In genomic region chr16:22195695-22196558, GRCh38 we compare ENCODE assay signal across 8 cellular contexts. TPM values are rescaled to one million over a fixed set of nuclear protein-coding genes. Genes with fewer than 3 reads are reported as not detected.
DNase-seq lines count a peak whose midpoint lies in the region; ATAC-seq and TF ChIP-seq lines count a peak whose summit lies in the region.

No MANE protein-coding gene starts in this region.

- no peaks in the 10 kb centered on the region for H3K79me2 ChIP-seq in H9 (ENCODE audit: insufficient read depth, low read length)

- no peak overlapping the region for H3K23ac ChIP-seq in H9 (ENCODE audit: insufficient read length, low read depth, low read length)

- H3K27me3 Mint-ChIP-seq in H9 (ENCODE audit: low read depth) (peaks cover 2% of the 10 kb centered on the region; the same call in 1 of the 2 replicates), type B pancreatic cell (peaks cover 12% of the 10 kb centered on the region)

- no peak overlapping the region for H4K8ac ChIP-seq in H9 (replicated peaks; ENCODE audit: insufficient read length, low read depth, low read length)

- no peaks in the 10 kb centered on the region for H3K27me3 ChIP-seq in H9 (ENCODE audit: insufficient read depth, low read length)

- H3K9me3 Mint-ChIP-seq in H9, result peaks cover 3 to 4% of the 10 kb centered on the region in 2 experiments; a peak in 3 of 5 replicates
- H3K9me3 Mint-ChIP-seq in type B pancreatic cell, result no peaks in the 10 kb centered on the region

- peak; percentile 43 to 46 for ATAC-seq in left cardiac atrium

- peaks cover 0 to 2% (median 0%) of the 10 kb centered on the region in 3 experiments; a peak in 1 of 7 replicates for H3K36me3 Mint-ChIP-seq in H9 (ENCODE audit: insufficient read depth in 1 of 3, low read depth in 3 of 3)
- H3K36me3 Mint-ChIP-seq in type B pancreatic cell, result peaks cover 3% of the 10 kb centered on the region

- H3K14ac ChIP-seq in H9 (ENCODE audit: insufficient read depth, low read length), result no peak overlapping the region

- peak overlapping the region in 1 of 3 experiments; percentile 68; a peak in 2 of 7 replicates for H3K27ac Mint-ChIP-seq in H9
- H3K27ac Mint-ChIP-seq in type B pancreatic cell, result peak overlapping the region; percentile 99

- H3K9me3 ChIP-seq in H9 (ENCODE audit: control insufficient read depth, low read depth, low read length), result no peaks in the 10 kb centered on the region

- H3K23me2 ChIP-seq in H9 (ENCODE audit: insufficient read length, low read depth, low read length, poor library complexity, severe bottlenecking), result peaks cover 3% of the 10 kb centered on the region

- H2BK20ac ChIP-seq in H9 (ENCODE audit: low read depth, low read length, poor library complexity, severe bottlenecking), result no peak overlapping the region

- intact Hi-C loops in left cardiac atrium (cut with DNase I) (loop anchor here (1.0 to 5.0 kb wide), 2 partner anchors 101 kb away; partner anchors contain the start of gene POLR3E (in 2 of the 2)), posterior cingulate gyrus (cut with DNase I) (loop anchor here (1.0 kb wide), 1 partner anchor 101 kb away; the partner anchor contains the start of gene POLR3E)

- H3K4ac ChIP-seq in H9 (ENCODE audit: low read depth, low read length), result no peak overlapping the region

- no peaks in the 10 kb centered on the region for H4K20me1 ChIP-seq in H9 (ENCODE audit: control insufficient read depth, insufficient read depth, insufficient read length)

- H4K5ac ChIP-seq in H9 (ENCODE audit: insufficient read length, low read depth, low read length), result no peak overlapping the region

- no peak overlapping the region for H2BK5ac ChIP-seq in H9 (ENCODE audit: insufficient read length, low read length)

- H3K4me2 ChIP-seq in H9 (ENCODE audit: insufficient read depth, insufficient read length, low read length), result peak overlapping the region; percentile 53

- H3K4me3 Mint-ChIP-seq in H9 (peak overlapping the region; percentile 80 to 90), type B pancreatic cell (peak overlapping the region; percentile 94)

- peak overlapping the region; percentile 68 for H2AFZ ChIP-seq in H9 (ENCODE audit: low read length)

- H3K4me1 ChIP-seq in H9 (ENCODE audit: insufficient read depth, low read length), result no peaks in the 10 kb centered on the region; the same call in 1 of the 2 replicates

- H3K56ac ChIP-seq in H9 (ENCODE audit: insufficient read length, low read depth, low read length), result no peak overlapping the region

- H2BK120ac ChIP-seq in H9 (ENCODE audit: low read depth, low read length, poor library complexity, severe bottlenecking), result no peak overlapping the region

- no peak overlapping the region for H3K27ac ChIP-seq in H9 (ENCODE audit: insufficient read length, low read depth, low read length)

- H2AK5ac ChIP-seq in H9 (ENCODE audit: insufficient read length, low read length), result no peak overlapping the region

- H3K79me1 ChIP-seq in H9 (ENCODE audit: insufficient read depth, low read depth, low read length, poor library complexity, severe bottlenecking), result no peaks in the 10 kb centered on the region

- H3K18ac ChIP-seq in H9 (ENCODE audit: insufficient read length, low read depth, low read length), result no peak overlapping the region

- H3T11ph ChIP-seq in H9 (ENCODE audit: low read length), result no peak overlapping the region

- DNase-seq in COLO668 (lab: John Stamatoyannopoulos, UW; ENCODE audit: unreplicated experiment) (peak; percentile 84), H9 (peak; percentile 92), NCI-H146 treated with DMSO at 0.1 percent for 48 hours (lab: John Stamatoyannopoulos, UW; ENCODE audit: unreplicated experiment) (peak; percentile 88), T-helper 1 cell (peak; percentile 70 to 92 (median 83)), amniotic epithelial cell (ENCODE audit: low read depth) (peak; percentile 78), left cardiac atrium (peak; percentile 84), posterior cingulate gyrus (peak; percentile 85 to 98 (median 92)), type B pancreatic cell (ENCODE audit: extremely low spot score, unreplicated experiment) (peak; percentile 96)

- H3K4me1 Mint-ChIP-seq in H9 (peaks cover 22 to 23% of the 10 kb centered on the region in 2 experiments), type B pancreatic cell (ENCODE audit: unreplicated experiment) (peaks cover 24% of the 10 kb centered on the region)

- H2BK12ac ChIP-seq in H9 (ENCODE audit: insufficient read length, low read depth, low read length), result no peak overlapping the region

- TF ChIP-seq CTCF in H9 (conservative IDR thresholded peaks at IDR 0.05), result peak; percentile 80
- peak; percentile 95 for TF ChIP-seq CTCF in type B pancreatic cell (conservative IDR thresholded peaks at IDR 0.05)

- H4K91ac ChIP-seq in H9 (ENCODE audit: insufficient read length, low read depth, low read length), result no peak overlapping the region

- WGBS in H9 (ENCODE audit: extremely low coverage, insufficient read length, low lambda C conversion rate), result no CpG with 5 or more reads among the region's 39 CpGs

- H2BK15ac ChIP-seq in H9 (ENCODE audit: low read depth, low read length), result no peak overlapping the region

- H3K9ac ChIP-seq in H9 (ENCODE audit: extremely low read depth, insufficient read length, low read length), result no peak overlapping the region

RNA-seq across cellular contexts. Expression of gene EEF2K, which starts 10.2 kb away (rescaled TPM):
- total RNA-seq in H9 (2021) (19.6 and 20.7 TPM in 2 replicates), left cardiac atrium (10 to 100 TPM; 32.0 to 34.0 TPM), type B pancreatic cell (ENCODE audit: low replicate concordance) (16.2 and 22.5 TPM in 2 replicates)

RNA-seq across cellular contexts. Expression of gene SDR42E2, which starts 33.6 kb away (rescaled TPM):
- 0.09 TPM in 1 of 2 replicates, not detected in the other for total RNA-seq in H9 (2021)
- not detected for total RNA-seq in left cardiac atrium
- 0.19 TPM in 1 of 2 replicates, not detected in the other for total RNA-seq in type B pancreatic cell (ENCODE audit: low replicate concordance)
